Comparison of ENCODE assay signal across 9 cellular contexts in genomic region chr7:106485031-106485551, GRCh38.
DNase-seq lines count a peak whose midpoint lies in the region; ATAC-seq and TF ChIP-seq lines count a peak whose summit lies in the region.
"Had no signal": no experiment of that assay in that cellular context is flagged by ENCODE, and none has a peak within 500 bp of the region (broad histone marks: within the 10 kb centered on the region; RNA-seq: fewer than 3 reads in every experiment).

No MANE protein-coding gene starts in this region.

- H3K4me1 ChIP-seq in tibial artery: peaks cover 0 to 37% (median 28%) of the 10 kb centered on the region in 4 donors

- H3K27me3 Mint-ChIP-seq in activated T-cell treated with anti-CD3 and anti-CD28 coated beads, Interleukin-2, amount 50 U/mL, for 24 hours: peaks cover 2% of the 10 kb centered on the region

- H3K4me1 Mint-ChIP-seq in activated T-cell treated with anti-CD3 and anti-CD28 coated beads, Interleukin-2, amount 50 U/mL, for 24 hours (ENCODE audit: low read depth): peaks cover 66% of the 10 kb centered on the region
- H3K4me1 Mint-ChIP-seq: CD4-positive, CD25-positive, alpha-beta regulatory T cell had no signal

- H3K4me3 ChIP-seq in tibial artery: no peak overlapping the region

- no peaks in the 10 kb centered on the region for H3K9me3 Mint-ChIP-seq in activated T-cell treated with anti-CD3 and anti-CD28 coated beads, Interleukin-2, amount 50 U/mL, for 24 hours

- no peaks in the 10 kb centered on the region for H3K9me3 ChIP-seq in tibial artery

- DNase-seq in activated T-cell treated with anti-CD3 and anti-CD28 coated beads, Interleukin-2, amount 50 U/mL, for 24 hours: peak; percentile 58
- no peak for DNase-seq in activated T-cell treated with anti-CD3 and anti-CD28 coated beads, Interleukin-2, amount 50 U/mL, for 1 hour
- DNase-seq in RPMI7951 (ENCODE audit: low read depth): peak; percentile 93
- DNase-seq in fibroblast of peridontal ligament (ENCODE audit: extremely low read depth): peak; percentile 89
- no peak for DNase-seq in tibial artery
- DNase-seq in NCI-H187 (lab: John Stamatoyannopoulos, UW): no peak
- no peak for DNase-seq in NCI-H69 (lab: John Stamatoyannopoulos, UW)

- peak overlapping the region; percentile 20 for H3K4me3 Mint-ChIP-seq in activated T-cell treated with anti-CD3 and anti-CD28 coated beads, Interleukin-2, amount 50 U/mL, for 24 hours
- H3K4me3 Mint-ChIP-seq: CD4-positive, CD25-positive, alpha-beta regulatory T cell had no signal

- H3K27ac ChIP-seq in tibial artery: peak overlapping the region; percentile 74 to 83

- intact Hi-C loops in tibial artery (cut with DNase I; ENCODE audit: low total_unique reads): no loop called here

- no peak for ATAC-seq in HG02852 (IDR thresholded peaks at IDR 0.05; ENCODE audit: unreplicated experiment)

- H3K36me3 ChIP-seq in tibial artery: no peaks in the 10 kb centered on the region

- H3K27ac Mint-ChIP-seq in activated T-cell treated with anti-CD3 and anti-CD28 coated beads, Interleukin-2, amount 50 U/mL, for 24 hours: peak overlapping the region; percentile 96

- no peak for TF ChIP-seq CTCF in tibial artery (IDR thresholded peaks at IDR 0.05)

- H3K27me3 ChIP-seq in tibial artery: no peaks in the 10 kb centered on the region

- H3K36me3 Mint-ChIP-seq in activated T-cell treated with anti-CD3 and anti-CD28 coated beads, Interleukin-2, amount 50 U/mL, for 24 hours (ENCODE audit: low read depth): peaks cover 9% of the 10 kb centered on the region
- H3K36me3 Mint-ChIP-seq: CD4-positive, CD25-positive, alpha-beta regulatory T cell had no signal

Comparison
In these comparisons a context has a peak if more than half of its experiments do, and no peak if none do; other contexts are left out.
1. DNase-seq: peak in activated T-cell treated with anti-CD3 and anti-CD28 coated beads, Interleukin-2, amount 50 U/mL, for 24 hours (single experiment), RPMI7951 (single experiment) and fibroblast of peridontal ligament (single experiment); none in activated T-cell treated with anti-CD3 and anti-CD28 coated beads, Interleukin-2, amount 50 U/mL, for 1 hour (single experiment), tibial artery (0 of 2), NCI-H187 (0 of 2) and NCI-H69 (single experiment).